In genomic region chr19:4246767-4247593, GRCh38 we compare ENCODE assay signal across 8 cellular contexts. TPM values are rescaled to one million over a fixed set of nuclear protein-coding genes. Genes with fewer than 3 reads are reported as not detected.
DNase-seq lines count a peak whose midpoint lies in the region; ATAC-seq, FAIRE-seq and TF ChIP-seq lines count a peak whose summit lies in the region.

Gene YJU2, plus strand, starts transcription at chr19:4247080. Its CDS starts 67 bp downstream, at chr19:4247147.

- intact Hi-C loops in psoas muscle (cut with DNase I): no loop called here

- H3K36me3 ChIP-seq in right atrium auricular region (peaks cover 29% of the 10 kb centered on the region), psoas muscle (ENCODE audit: insufficient read depth in 1 of 2, low read depth in 1 of 2) (peaks cover 2 to 34% of the 10 kb centered on the region in 2 donors)

- peak; percentile 99 to 100 for DNase-seq in NCI-H187 (lab: John Stamatoyannopoulos, UW)
- DNase-seq in T-helper 2 cell: peak; percentile 93 to 99 (median 99)
- peak; percentile 98 for DNase-seq in right atrium auricular region (ENCODE audit: low spot score)
- peak; percentile 98 to 99 for DNase-seq in psoas muscle
- peak; percentile 97 for DNase-seq in urothelium cell line (ENCODE audit: low spot score)

- ATAC-seq in GM18499 (IDR thresholded peaks at IDR 0.05; ENCODE audit: insufficient read depth, unreplicated experiment) (peak; percentile 57), HG02943 (IDR thresholded peaks at IDR 0.05; ENCODE audit: low read depth, unreplicated experiment) (peak; percentile 82), psoas muscle (peak; percentile 98 to 99 (median 98))

- H3K4me3 ChIP-seq in right atrium auricular region (peak within 1 kb of the TSS; percentile 65 to 68), psoas muscle (peak within 1 kb of the TSS; percentile 89)

- FAIRE-seq in urothelium cell line (lab: Jason Lieb, UNC): no peak

- H3K27ac ChIP-seq in angular gyrus (ENCODE audit: low read depth, low read length) (peak within 1 kb of the TSS; percentile 98), right atrium auricular region (peak within 1 kb of the TSS; percentile 93 to 94), psoas muscle (peak within 1 kb of the TSS; percentile 99)

- H3K9me3 ChIP-seq in right atrium auricular region (peaks cover 0 to 6% of the 10 kb centered on the region in 2 donors), psoas muscle (no peaks in the 10 kb centered on the region)

- H3K4me1 ChIP-seq in right atrium auricular region (peaks cover 0 to 12% of the 10 kb centered on the region in 2 donors), psoas muscle (peaks cover 7% of the 10 kb centered on the region)

- TF ChIP-seq CTCF in right atrium auricular region (IDR thresholded peaks at IDR 0.05): peak in 1 of 2 donors; percentile 44
- TF ChIP-seq CTCF in psoas muscle (IDR thresholded peaks at IDR 0.05): peak; percentile 34

- H3K27me3 ChIP-seq in right atrium auricular region: no peaks in the 10 kb centered on the region
- peaks cover 0 to 1% (median under 1%) of the 10 kb centered on the region in 3 donors for H3K27me3 ChIP-seq in psoas muscle (ENCODE audit: insufficient read depth in 3 of 3, low read length in 2 of 3)

- 0% methylated on average over 41 to 45 of the region's 45 CpGs for WGBS in psoas muscle, 3 donors

RNA-seq across cellular contexts. Expression of gene YJU2, which starts in this region (rescaled TPM):
- total RNA-seq in right atrium auricular region: 10 to 100 TPM in 1 of 2 donors, 1 to 10 TPM in 1; 9.1 to 17.6 TPM
- total RNA-seq in psoas muscle: 10 to 100 TPM; 11.7 to 21.6 (median 14.5) TPM
- 10 to 100 TPM; 17.7 to 39.9 (median 27.4) TPM for polyA plus RNA-seq in psoas muscle

Comparison
In these comparisons a context has a peak if more than half of its experiments do, and no peak if none do; other contexts are left out.
1. Peak in every context shown above with its lines: DNase-seq, ATAC-seq, H3K4me3 ChIP-seq and H3K27ac ChIP-seq.